8 cellular contexts compared by ENCODE assay signal in genomic region chr17:76501018-76501826, GRCh38. TPM values are rescaled to one million over a fixed set of nuclear protein-coding genes. Genes with fewer than 3 reads are reported as not detected.
DNase-seq lines count a peak whose midpoint lies in the region; ATAC-seq and TF ChIP-seq lines count a peak whose summit lies in the region.

RHBDF2 (minus strand) TSS chr17:76501423; CDS start chr17:76481524, 19,899 bp downstream.

- CTCF ChIA-PET in PC-3 (lab: Charles Lee) = interaction anchor here (1.0 kb wide), 1 partner anchor 43 kb away, joined by 5 read pairs; no protein-coding TSS in a partner anchor

- TF ChIP-seq CTCF in PC-3 (conservative IDR thresholded peaks at IDR 0.05; ENCODE audit: low read depth, low read length) = no peak

- H3K4me3 Mint-ChIP-seq in activated T-cell treated with anti-CD3 and anti-CD28 coated beads, Interleukin-2, amount 50 U/mL, for 24 hours = peak within 1 kb of the TSS; percentile 92

- POLR2A ChIA-PET in PC-3 (lab: Charles Lee; ENCODE audit: unreplicated experiment) = interaction anchor here (0.5 kb wide), 1 partner anchor 296 kb away, joined by 4 read pairs; no protein-coding TSS in a partner anchor

- H3K9me3 Mint-ChIP-seq in activated T-cell treated with anti-CD3 and anti-CD28 coated beads, Interleukin-2, amount 50 U/mL, for 24 hours = no peaks in the 10 kb centered on the region

- DNase-seq in COR-L47 (lab: John Stamatoyannopoulos, UW) (peak; percentile 69), HuH-7 (ENCODE audit: low spot score) (peak; percentile 98), PC-3 (peak; percentile 91), erythroblast (lab: John Stamatoyannopoulos, UW) (peak; percentile 87 to 96)
- DNase-seq in activated T-cell treated with anti-CD3 and anti-CD28 coated beads, Interleukin-2, amount 50 U/mL, for 24 hours = peak; percentile 99
- DNase-seq in stimulated activated CD8-positive, alpha-beta memory T cell treated with anti-CD3 and anti-CD28 coated beads, Interleukin-7, amount 100 ng/mL, for 24 hours (ENCODE audit: low read depth) = peak; percentile 91

- H3K27ac ChIP-seq in PC-3 (ENCODE audit: low read length) (peak within 1 kb of the TSS; percentile 49), muscle layer of duodenum (ENCODE audit: low read length) (peak within 1 kb of the TSS; percentile 63)

- intact Hi-C loops in PC-3 (cut with micrococcal nuclease) = loop anchor here (1.0 kb wide), 1 partner anchor 35 kb away; no protein-coding TSS in a partner anchor

- no TSS peak for BruUV-seq in PC-3 (replicated peaks; lab: Mats Ljungman, UMichigan)

- peak within 1 kb of the TSS; percentile 83 for H2AFZ ChIP-seq in PC-3 (ENCODE audit: low read length)

- H3K9ac ChIP-seq in PC-3 (ENCODE audit: low read length) = peak within 1 kb of the TSS; percentile 96

- peaks cover 33% of the 10 kb centered on the region for H3K4me1 ChIP-seq in PC-3 (ENCODE audit: insufficient read depth, low read length)
- H3K4me1 ChIP-seq in muscle layer of duodenum (ENCODE audit: control insufficient read depth in 1 of 2, insufficient read depth in 2 of 2, low read length in 2 of 2) = peaks cover 12 to 30% of the 10 kb centered on the region in 2 donors

- H3K4me2 ChIP-seq in PC-3 (ENCODE audit: low read length) = peak within 1 kb of the TSS; percentile 83

- ATAC-seq in GM21390 (IDR thresholded peaks at IDR 0.05; ENCODE audit: unreplicated experiment) = peak; percentile 64
- peak; percentile 69 for ATAC-seq in PC-3

- H3K9me3 ChIP-seq in PC-3 (ENCODE audit: low read length) = no peaks in the 10 kb centered on the region
- no peaks in the 10 kb centered on the region for H3K9me3 ChIP-seq in muscle layer of duodenum (ENCODE audit: control insufficient read depth in 1 of 2, low read length in 2 of 2)

- H3K4me3 ChIP-seq in PC-3 (ENCODE audit: low read length) (peak within 1 kb of the TSS; percentile 98), muscle layer of duodenum (ENCODE audit: low read depth in 1 of 2, low read length in 2 of 2) (peak within 1 kb of the TSS; percentile 63 to 66)

- peaks cover 51% of the 10 kb centered on the region for H3K4me1 Mint-ChIP-seq in activated T-cell treated with anti-CD3 and anti-CD28 coated beads, Interleukin-2, amount 50 U/mL, for 24 hours (ENCODE audit: low read depth)

- H4K20me1 ChIP-seq in PC-3 (ENCODE audit: low read length) = peaks cover 7% of the 10 kb centered on the region; the same call in 1 of the 2 replicates

- H3K27me3 ChIP-seq in PC-3 (ENCODE audit: low read length) = no peaks in the 10 kb centered on the region
- no peaks in the 10 kb centered on the region for H3K27me3 ChIP-seq in muscle layer of duodenum (ENCODE audit: low read depth, low read length)

- H3F3A ChIP-seq in PC-3 (ENCODE audit: low read length, unreplicated experiment) = no peaks in the 10 kb centered on the region

- TF ChIP-seq POLR2A in erythroblast (IDR thresholded peaks at IDR 0.05; ENCODE audit: low read length) = peak; percentile 33

- peaks cover 46% of the 10 kb centered on the region for H3K79me2 ChIP-seq in PC-3 (ENCODE audit: low read length)

- H3K9me2 ChIP-seq in PC-3 (replicated peaks; ENCODE audit: low read length) = no peaks in the 10 kb centered on the region

- no peaks in the 10 kb centered on the region for H3K27me3 Mint-ChIP-seq in activated T-cell treated with anti-CD3 and anti-CD28 coated beads, Interleukin-2, amount 50 U/mL, for 24 hours

- peak within 1 kb of the TSS; percentile 93 for H3K27ac Mint-ChIP-seq in activated T-cell treated with anti-CD3 and anti-CD28 coated beads, Interleukin-2, amount 50 U/mL, for 24 hours

- H3K36me3 ChIP-seq in PC-3 (ENCODE audit: low read depth, low read length) (no peaks in the 10 kb centered on the region), muscle layer of duodenum (ENCODE audit: control insufficient read depth in 1 of 2, insufficient read depth in 2 of 2, low read length in 2 of 2) (no peaks in the 10 kb centered on the region)

- peaks cover 7% of the 10 kb centered on the region for H3K36me3 Mint-ChIP-seq in activated T-cell treated with anti-CD3 and anti-CD28 coated beads, Interleukin-2, amount 50 U/mL, for 24 hours (ENCODE audit: low read depth)

RNA-seq across cellular contexts. Expression of gene RHBDF2, which starts in this region (rescaled TPM):
- 52.3 and 74.8 TPM in 2 replicates for total RNA-seq in PC-3 (2014; rRNA removed)

Comparison
In these comparisons a context has a peak if more than half of its experiments do, and no peak if none do; other contexts are left out.
1. Peak in every context shown above with its lines: DNase-seq, ATAC-seq, H3K4me3 ChIP-seq and H3K27ac ChIP-seq.